Comparison of ENCODE assay signal across 1 cellular context in genomic region chr2:26246818-26247217, GRCh38.
TF ChIP-seq lines count a peak whose summit lies in the region.

No MANE protein-coding gene starts in this region.

TF ChIP-seq in K562, 482 proteins besides CTCF, POLR2A, EP300 and RAD21 (continued from another document):
- TF ChIP-seq, protein P1, sequence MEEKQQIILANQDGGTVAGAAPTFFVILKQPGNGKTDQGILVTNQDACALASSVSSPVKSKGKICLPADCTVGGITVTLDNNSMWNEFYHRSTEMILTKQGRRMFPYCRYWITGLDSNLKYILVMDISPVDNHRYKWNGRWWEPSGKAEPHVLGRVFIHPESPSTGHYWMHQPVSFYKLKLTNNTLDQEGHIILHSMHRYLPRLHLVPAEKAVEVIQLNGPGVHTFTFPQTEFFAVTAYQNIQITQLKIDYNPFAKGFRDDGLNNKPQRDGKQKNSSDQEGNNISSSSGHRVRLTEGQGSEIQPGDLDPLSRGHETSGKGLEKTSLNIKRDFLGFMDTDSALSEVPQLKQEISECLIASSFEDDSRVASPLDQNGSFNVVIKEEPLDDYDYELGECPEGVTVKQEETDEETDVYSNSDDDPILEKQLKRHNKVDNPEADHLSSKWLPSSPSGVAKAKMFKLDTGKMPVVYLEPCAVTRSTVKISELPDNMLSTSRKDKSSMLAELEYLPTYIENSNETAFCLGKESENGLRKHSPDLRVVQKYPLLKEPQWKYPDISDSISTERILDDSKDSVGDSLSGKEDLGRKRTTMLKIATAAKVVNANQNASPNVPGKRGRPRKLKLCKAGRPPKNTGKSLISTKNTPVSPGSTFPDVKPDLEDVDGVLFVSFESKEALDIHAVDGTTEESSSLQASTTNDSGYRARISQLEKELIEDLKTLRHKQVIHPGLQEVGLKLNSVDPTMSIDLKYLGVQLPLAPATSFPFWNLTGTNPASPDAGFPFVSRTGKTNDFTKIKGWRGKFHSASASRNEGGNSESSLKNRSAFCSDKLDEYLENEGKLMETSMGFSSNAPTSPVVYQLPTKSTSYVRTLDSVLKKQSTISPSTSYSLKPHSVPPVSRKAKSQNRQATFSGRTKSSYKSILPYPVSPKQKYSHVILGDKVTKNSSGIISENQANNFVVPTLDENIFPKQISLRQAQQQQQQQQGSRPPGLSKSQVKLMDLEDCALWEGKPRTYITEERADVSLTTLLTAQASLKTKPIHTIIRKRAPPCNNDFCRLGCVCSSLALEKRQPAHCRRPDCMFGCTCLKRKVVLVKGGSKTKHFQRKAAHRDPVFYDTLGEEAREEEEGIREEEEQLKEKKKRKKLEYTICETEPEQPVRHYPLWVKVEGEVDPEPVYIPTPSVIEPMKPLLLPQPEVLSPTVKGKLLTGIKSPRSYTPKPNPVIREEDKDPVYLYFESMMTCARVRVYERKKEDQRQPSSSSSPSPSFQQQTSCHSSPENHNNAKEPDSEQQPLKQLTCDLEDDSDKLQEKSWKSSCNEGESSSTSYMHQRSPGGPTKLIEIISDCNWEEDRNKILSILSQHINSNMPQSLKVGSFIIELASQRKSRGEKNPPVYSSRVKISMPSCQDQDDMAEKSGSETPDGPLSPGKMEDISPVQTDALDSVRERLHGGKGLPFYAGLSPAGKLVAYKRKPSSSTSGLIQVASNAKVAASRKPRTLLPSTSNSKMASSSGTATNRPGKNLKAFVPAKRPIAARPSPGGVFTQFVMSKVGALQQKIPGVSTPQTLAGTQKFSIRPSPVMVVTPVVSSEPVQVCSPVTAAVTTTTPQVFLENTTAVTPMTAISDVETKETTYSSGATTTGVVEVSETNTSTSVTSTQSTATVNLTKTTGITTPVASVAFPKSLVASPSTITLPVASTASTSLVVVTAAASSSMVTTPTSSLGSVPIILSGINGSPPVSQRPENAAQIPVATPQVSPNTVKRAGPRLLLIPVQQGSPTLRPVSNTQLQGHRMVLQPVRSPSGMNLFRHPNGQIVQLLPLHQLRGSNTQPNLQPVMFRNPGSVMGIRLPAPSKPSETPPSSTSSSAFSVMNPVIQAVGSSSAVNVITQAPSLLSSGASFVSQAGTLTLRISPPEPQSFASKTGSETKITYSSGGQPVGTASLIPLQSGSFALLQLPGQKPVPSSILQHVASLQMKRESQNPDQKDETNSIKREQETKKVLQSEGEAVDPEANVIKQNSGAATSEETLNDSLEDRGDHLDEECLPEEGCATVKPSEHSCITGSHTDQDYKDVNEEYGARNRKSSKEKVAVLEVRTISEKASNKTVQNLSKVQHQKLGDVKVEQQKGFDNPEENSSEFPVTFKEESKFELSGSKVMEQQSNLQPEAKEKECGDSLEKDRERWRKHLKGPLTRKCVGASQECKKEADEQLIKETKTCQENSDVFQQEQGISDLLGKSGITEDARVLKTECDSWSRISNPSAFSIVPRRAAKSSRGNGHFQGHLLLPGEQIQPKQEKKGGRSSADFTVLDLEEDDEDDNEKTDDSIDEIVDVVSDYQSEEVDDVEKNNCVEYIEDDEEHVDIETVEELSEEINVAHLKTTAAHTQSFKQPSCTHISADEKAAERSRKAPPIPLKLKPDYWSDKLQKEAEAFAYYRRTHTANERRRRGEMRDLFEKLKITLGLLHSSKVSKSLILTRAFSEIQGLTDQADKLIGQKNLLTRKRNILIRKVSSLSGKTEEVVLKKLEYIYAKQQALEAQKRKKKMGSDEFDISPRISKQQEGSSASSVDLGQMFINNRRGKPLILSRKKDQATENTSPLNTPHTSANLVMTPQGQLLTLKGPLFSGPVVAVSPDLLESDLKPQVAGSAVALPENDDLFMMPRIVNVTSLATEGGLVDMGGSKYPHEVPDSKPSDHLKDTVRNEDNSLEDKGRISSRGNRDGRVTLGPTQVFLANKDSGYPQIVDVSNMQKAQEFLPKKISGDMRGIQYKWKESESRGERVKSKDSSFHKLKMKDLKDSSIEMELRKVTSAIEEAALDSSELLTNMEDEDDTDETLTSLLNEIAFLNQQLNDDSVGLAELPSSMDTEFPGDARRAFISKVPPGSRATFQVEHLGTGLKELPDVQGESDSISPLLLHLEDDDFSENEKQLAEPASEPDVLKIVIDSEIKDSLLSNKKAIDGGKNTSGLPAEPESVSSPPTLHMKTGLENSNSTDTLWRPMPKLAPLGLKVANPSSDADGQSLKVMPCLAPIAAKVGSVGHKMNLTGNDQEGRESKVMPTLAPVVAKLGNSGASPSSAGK (IDR thresholded peaks at IDR 0.05), result peak; percentile 72
- peak; percentile 14; the same call in 1 of the 2 replicates for TF ChIP-seq DPF2 (IDR thresholded peaks at IDR 0.05)
